17 cellular contexts compared by ENCODE assay signal in the genomic region with DNA sequence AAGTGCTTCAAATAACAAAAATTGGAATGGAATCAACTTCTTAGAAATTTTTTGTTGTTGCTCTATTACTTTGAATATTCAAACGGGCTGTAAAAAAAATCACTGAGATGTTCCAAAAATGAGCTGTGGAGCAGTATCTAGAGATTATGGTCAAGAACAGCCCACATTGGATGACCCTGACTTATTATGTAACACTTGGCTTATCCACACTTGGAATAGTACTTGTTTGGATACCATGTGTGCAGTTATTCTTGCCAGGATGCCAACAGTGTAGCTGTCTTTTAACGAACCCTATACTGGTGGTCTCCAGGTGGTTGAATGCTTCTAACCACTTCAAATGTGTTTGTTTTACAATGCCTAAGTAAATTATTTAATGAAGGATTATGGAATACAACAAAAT.
"Had no signal": no experiment of that assay in that cellular context is flagged by ENCODE, and none has a peak within 500 bp of the region (broad histone marks: within the 10 kb centered on the region; RNA-seq: fewer than 3 reads in every experiment).

No MANE protein-coding gene starts in this region.

- H3K9me3 Mint-ChIP-seq: central memory CD8-positive, alpha-beta T cell; memory B cell; natural killer cell treated with Interleukin-12 subunit alpha and Interleukin-12 subunit beta and Interleukin-15 and Interleukin-18, amount 100 ng/mL, for 72 hours; T-helper 2 cell treated with Interferon-gamma antibody and Interleukin-4, amounts not matched to agents 5 μg/mL and 100 μg/mL, for 36 hours had no signal

- H3K36me3 ChIP-seq: upper lobe of right lung had no signal

- H3K4me3 ChIP-seq: dorsolateral prefrontal cortex, psoas muscle, testis, upper lobe of right lung had no signal

- H3K36me3 Mint-ChIP-seq: memory B cell; natural killer cell treated with Interleukin-12 subunit alpha and Interleukin-12 subunit beta and Interleukin-15 and Interleukin-18, amount 100 ng/mL, for 72 hours had no signal

- H3K27ac ChIP-seq: foreskin keratinocyte, psoas muscle, testis, upper lobe of right lung had no signal

- ATAC-seq: natural killer cell treated with Interleukin-12 subunit alpha and Interleukin-12 subunit beta and Interleukin-15 and Interleukin-18, amount 100 ng/mL, for 72 hours; psoas muscle; stimulated activated naive CD8-positive, alpha-beta T cell treated with anti-CD3 and anti-CD28 coated beads, Interleukin-15, amount 100 ng/mL, for 72 hours; upper lobe of right lung had no signal

- H3K4me1 ChIP-seq: testis, upper lobe of right lung had no signal

- H3K9me3 ChIP-seq: psoas muscle, testis, upper lobe of right lung had no signal

- H3K27me3 ChIP-seq: foreskin keratinocyte, testis, upper lobe of right lung had no signal

- H3K4me3 Mint-ChIP-seq: central memory CD8-positive, alpha-beta T cell; memory B cell; natural killer cell treated with Interleukin-12 subunit alpha and Interleukin-12 subunit beta and Interleukin-15 and Interleukin-18, amount 100 ng/mL, for 72 hours; stimulated activated naive CD8-positive, alpha-beta T cell treated with anti-CD3 and anti-CD28 coated beads, Interleukin-15, amount 100 ng/mL, for 72 hours; T-helper 2 cell treated with Interferon-gamma antibody and Interleukin-4, amounts not matched to agents 5 μg/mL and 100 μg/mL, for 36 hours had no signal

- DNase-seq: activated CD4-positive, alpha-beta T cell treated with anti-CD3 and anti-CD28 coated beads, Interleukin-2, amount 50 U/mL, for 48 hours; activated CD4-positive, CD25-positive, alpha-beta regulatory T cell treated with anti-CD3 and anti-CD28 coated beads, Interleukin-2, amount 50 U/mL, for 72 hours; activated gamma-delta T cell; activated T-cell treated with anti-CD3 and anti-CD28 coated beads, Interleukin-2, amount 50 U/mL, for 48 hours; foreskin keratinocyte; occipital lobe; psoas muscle; stimulated activated CD4-positive, alpha-beta T cell treated with anti-CD3 and anti-CD28 coated beads, Interleukin-15, amount 100 ng/mL, for 24 hours; stimulated activated CD4-positive, alpha-beta T cell treated with anti-CD3 and anti-CD28 coated beads, Interleukin-4, amount 100 ng/mL, for 24 hours; stimulated activated naive CD8-positive, alpha-beta T cell treated with anti-CD3 and anti-CD28 coated beads, Interleukin-15, amount 100 ng/mL, for 72 hours; testis; upper lobe of right lung had no signal

- H3K27ac Mint-ChIP-seq: memory B cell; natural killer cell treated with Interleukin-12 subunit alpha and Interleukin-12 subunit beta and Interleukin-15 and Interleukin-18, amount 100 ng/mL, for 72 hours; stimulated activated naive CD8-positive, alpha-beta T cell treated with anti-CD3 and anti-CD28 coated beads, Interleukin-15, amount 100 ng/mL, for 72 hours; T-helper 2 cell treated with Interferon-gamma antibody and Interleukin-4, amounts not matched to agents 5 μg/mL and 100 μg/mL, for 36 hours had no signal
